ENCODE assay signal across 13 cellular contexts in the genomic region with DNA sequence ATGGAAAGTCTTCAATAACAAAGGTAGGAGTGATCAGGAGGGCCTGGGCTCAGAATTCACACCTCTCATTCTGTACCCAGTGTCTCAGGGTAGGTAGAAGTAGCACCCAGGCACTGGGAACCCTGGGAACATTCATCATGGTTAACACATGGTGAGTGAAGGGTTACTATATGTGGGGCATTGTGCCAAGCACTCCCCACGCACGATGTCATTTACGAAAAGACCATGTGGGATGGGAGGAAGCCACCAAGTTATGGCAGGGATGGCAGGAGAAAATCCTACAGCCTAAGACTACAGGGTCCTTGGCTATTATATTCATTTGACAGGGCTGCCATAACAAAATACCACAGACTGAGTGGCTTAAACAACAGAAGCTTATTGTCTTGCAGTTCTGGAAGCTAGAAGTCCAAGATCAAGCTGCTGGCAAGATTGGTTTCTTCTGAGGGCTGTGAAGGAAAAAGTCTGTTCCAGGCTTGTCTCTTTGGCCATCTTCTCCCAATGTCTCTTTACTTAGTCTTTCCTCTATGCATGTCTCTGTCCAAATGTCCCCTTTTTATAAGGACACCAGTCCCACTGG. TPM values are rescaled to one million over a fixed set of nuclear protein-coding genes. Genes with fewer than 3 reads are reported as not detected.
DNase-seq lines count a peak whose midpoint lies in the region; ATAC-seq, FAIRE-seq and TF ChIP-seq lines count a peak whose summit lies in the region.
"Had no signal": no experiment of that assay in that cellular context is flagged by ENCODE, and none has a peak within 500 bp of the region (broad histone marks: within the 10 kb centered on the region; RNA-seq: fewer than 3 reads in every experiment).

No MANE protein-coding gene starts in this region.

- H3K9me3 ChIP-seq in adrenal gland (replicated peaks in 1 of 3) = no peaks in the 10 kb centered on the region
- no peaks in the 10 kb centered on the region for H3K9me3 ChIP-seq in mucosa of rectum (ENCODE audit: control insufficient read depth in 2 of 2, low read length in 2 of 2)

- peak; percentile 36 for DNase-seq in activated CD4-positive, alpha-beta T cell treated with anti-CD3 and anti-CD28 coated beads for 36 hours
- DNase-seq in activated CD4-positive, alpha-beta T cell treated with anti-CD3 and anti-CD28 coated beads, Interleukin-2, amount 50 U/mL, for 1 hour = no peak
- DNase-seq in adrenal gland = no peak
- DNase-seq in HTR-8/SVneo (ENCODE audit: insufficient read length, low spot score) = no peak
- DNase-seq: ACHN; activated CD4-positive, alpha-beta T cell treated with anti-CD3 and anti-CD28 coated beads, Interleukin-2, amount 50 U/mL, for 4 hours; small intestine had no signal

- no peaks in the 10 kb centered on the region for H3K27me3 ChIP-seq in adrenal gland
- no peaks in the 10 kb centered on the region for H3K27me3 ChIP-seq in mucosa of rectum (ENCODE audit: control insufficient read depth in 2 of 2, insufficient read depth in 2 of 2, low read length in 2 of 2)

- peak overlapping the region; percentile 11 for H3K4me3 Mint-ChIP-seq in activated CD4-positive, alpha-beta T cell treated with anti-CD3 and anti-CD28 coated beads for 36 hours
- H3K4me3 Mint-ChIP-seq: dendritic cell treated with granulocyte-macrophage colony-stimulating factor and Interleukin-4, amounts not matched to agents 40 ng/mL and 50 ng/mL, for 4 days had no signal

- 4 to 26% (median 20%) methylated on average over 3 of the region's 3 CpGs for WGBS in adrenal gland, 4 donors

- no peak for ATAC-seq in activated CD4-positive, alpha-beta T cell treated with anti-CD3 and anti-CD28 coated beads for 36 hours
- ATAC-seq in HG02678 (IDR thresholded peaks at IDR 0.05; ENCODE audit: unreplicated experiment) = no peak
- no peak for ATAC-seq in GM18505 (IDR thresholded peaks at IDR 0.05; ENCODE audit: unreplicated experiment)

- FAIRE-seq in HTR-8/SVneo (lab: Jason Lieb, UNC) = no peak
- FAIRE-seq: RCC 7860, small intestine had no signal

- H3K4me1 ChIP-seq in adrenal gland (replicated peaks in 1 of 2) = peaks cover 61 to 96% of the 10 kb centered on the region in 2 donors
- peaks cover 37 to 42% of the 10 kb centered on the region in 2 donors for H3K4me1 ChIP-seq in mucosa of rectum (ENCODE audit: control insufficient read depth in 2 of 2, insufficient read depth in 2 of 2, low read length in 2 of 2)

- CTCF ChIA-PET in activated CD4-positive, alpha-beta T cell treated with anti-CD3 and anti-CD28 coated beads for 36 hours (lab: Charles Lee) = interaction anchor here (0.7 to 1.3 kb wide), 7 partner anchors 17 to 103 kb away, joined by 3 to 4 read pairs (median 3); no protein-coding TSS in a partner anchor

- no peaks in the 10 kb centered on the region for H3K27me3 Mint-ChIP-seq in activated CD4-positive, alpha-beta T cell treated with anti-CD3 and anti-CD28 coated beads for 36 hours

- peak overlapping the region; percentile 89 for H3K27ac Mint-ChIP-seq in activated CD4-positive, alpha-beta T cell treated with anti-CD3 and anti-CD28 coated beads for 36 hours
- H3K27ac Mint-ChIP-seq: dendritic cell treated with granulocyte-macrophage colony-stimulating factor and Interleukin-4, amounts not matched to agents 40 ng/mL and 50 ng/mL, for 4 days had no signal

- peaks cover 2% of the 10 kb centered on the region for H3K36me3 Mint-ChIP-seq in activated CD4-positive, alpha-beta T cell treated with anti-CD3 and anti-CD28 coated beads for 36 hours (ENCODE audit: low read depth)

- H3K4me3 ChIP-seq in adrenal gland = no peak overlapping the region
- no peak overlapping the region for H3K4me3 ChIP-seq in mucosa of rectum (ENCODE audit: low read length in 2 of 2)

- H3K4me1 Mint-ChIP-seq in activated CD4-positive, alpha-beta T cell treated with anti-CD3 and anti-CD28 coated beads for 36 hours = peaks cover 85% of the 10 kb centered on the region

- H3K9me3 Mint-ChIP-seq in activated CD4-positive, alpha-beta T cell treated with anti-CD3 and anti-CD28 coated beads for 36 hours (ENCODE audit: low read depth) = no peaks in the 10 kb centered on the region
- H3K9me3 Mint-ChIP-seq: dendritic cell treated with granulocyte-macrophage colony-stimulating factor and Interleukin-4, amounts not matched to agents 40 ng/mL and 50 ng/mL, for 4 days had no signal

- POLR2A ChIA-PET in activated CD4-positive, alpha-beta T cell treated with anti-CD3 and anti-CD28 coated beads for 36 hours (lab: Charles Lee) = interaction anchor here (1.1 to 1.4 kb wide), 2 partner anchors 9 to 27 kb away, joined by 4 to 5 read pairs; a partner anchor contains a TSS

- no peak for TF ChIP-seq CTCF in adrenal gland (IDR thresholded peaks at IDR 0.05)

- H3K36me3 ChIP-seq in adrenal gland (replicated peaks in 1 of 2) = no peaks in the 10 kb centered on the region
- H3K36me3 ChIP-seq in mucosa of rectum (ENCODE audit: control insufficient read depth in 2 of 2, insufficient read depth in 2 of 2, low read length in 2 of 2) = no peaks in the 10 kb centered on the region

- intact Hi-C loops in activated CD4-positive, alpha-beta T cell treated with anti-CD3 and anti-CD28 coated beads for 36 hours (cut with DNase I, micrococcal nuclease) = loop anchor here in 1 of 2 experiments (10.0 kb wide), 1 partner anchor 281 kb away; a partner anchor contains a TSS
- intact Hi-C loops in adrenal gland (cut with DNase I) = no loop called here

- TF ChIP-seq POLR2A in adrenal gland (IDR thresholded peaks at IDR 0.05) = no peak
- TF ChIP-seq POLR2A in GM18505 (IDR thresholded peaks at IDR 0.05; ENCODE audit: borderline replicate concordance, extremely low read depth, insufficient read depth, insufficient read length) = no peak

- no peak overlapping the region for H3K9ac ChIP-seq in mucosa of rectum (ENCODE audit: low read depth in 1 of 2, low read length in 2 of 2)

- H3K27ac ChIP-seq in adrenal gland (peak overlapping the region in 4 of 5 donors; percentile 3 to 93 (median 64)), mucosa of rectum (ENCODE audit: low read depth in 2 of 2, low read length in 2 of 2) (peak overlapping the region; percentile 44 to 58), temporal lobe (ENCODE audit: low read depth, low read length) (peak overlapping the region; percentile 64)

RNA-seq across cellular contexts. Expression of a gene that starts 27.7 kb away (rescaled TPM):
- 1,000 to 10,000 TPM in 1 of 2 experiments, 100 to 1,000 TPM in 1; 750 to 1,039 TPM for total RNA-seq in activated CD4-positive, alpha-beta T cell treated with anti-CD3 and anti-CD28 coated beads for 36 hours
- 100 to 1,000 TPM; 211 to 711 (median 386) TPM for total RNA-seq in adrenal gland
- 100 to 1,000 TPM; 109 to 149 (median 123) TPM for polyA plus RNA-seq in adrenal gland
- 20.4 TPM for total RNA-seq in temporal lobe

RNA-seq across cellular contexts. Expression of a gene that starts 30.0 kb away (rescaled TPM):
- total RNA-seq in activated CD4-positive, alpha-beta T cell treated with anti-CD3 and anti-CD28 coated beads for 36 hours = 10 to 100 TPM; 67.8 to 68.9 TPM
- total RNA-seq in adrenal gland = 10 to 100 TPM; 26.6 to 57.4 (median 36.7) TPM
- polyA plus RNA-seq in adrenal gland = 100 to 1,000 TPM in 1 of 3 donors, 10 to 100 TPM in 1, 1 to 10 TPM in 1; 9.7 to 101 (median 10.1) TPM
- 35.9 TPM for total RNA-seq in temporal lobe

RNA-seq across cellular contexts. Expression of a gene that starts 30.2 kb away (rescaled TPM):
- 100 to 1,000 TPM in 1 of 2 experiments, 10 to 100 TPM in 1; 90.2 to 123 TPM for total RNA-seq in activated CD4-positive, alpha-beta T cell treated with anti-CD3 and anti-CD28 coated beads for 36 hours
- 100 to 1,000 TPM in 7 of 8 donors, 10 to 100 TPM in 1; 69.1 to 170 (median 139) TPM for total RNA-seq in adrenal gland
- polyA plus RNA-seq in adrenal gland = 100 to 1,000 TPM; 102 to 186 (median 128) TPM
- total RNA-seq in temporal lobe = 17.0 TPM
